ENCODE assay signal across 8 cellular contexts in the genomic region with DNA sequence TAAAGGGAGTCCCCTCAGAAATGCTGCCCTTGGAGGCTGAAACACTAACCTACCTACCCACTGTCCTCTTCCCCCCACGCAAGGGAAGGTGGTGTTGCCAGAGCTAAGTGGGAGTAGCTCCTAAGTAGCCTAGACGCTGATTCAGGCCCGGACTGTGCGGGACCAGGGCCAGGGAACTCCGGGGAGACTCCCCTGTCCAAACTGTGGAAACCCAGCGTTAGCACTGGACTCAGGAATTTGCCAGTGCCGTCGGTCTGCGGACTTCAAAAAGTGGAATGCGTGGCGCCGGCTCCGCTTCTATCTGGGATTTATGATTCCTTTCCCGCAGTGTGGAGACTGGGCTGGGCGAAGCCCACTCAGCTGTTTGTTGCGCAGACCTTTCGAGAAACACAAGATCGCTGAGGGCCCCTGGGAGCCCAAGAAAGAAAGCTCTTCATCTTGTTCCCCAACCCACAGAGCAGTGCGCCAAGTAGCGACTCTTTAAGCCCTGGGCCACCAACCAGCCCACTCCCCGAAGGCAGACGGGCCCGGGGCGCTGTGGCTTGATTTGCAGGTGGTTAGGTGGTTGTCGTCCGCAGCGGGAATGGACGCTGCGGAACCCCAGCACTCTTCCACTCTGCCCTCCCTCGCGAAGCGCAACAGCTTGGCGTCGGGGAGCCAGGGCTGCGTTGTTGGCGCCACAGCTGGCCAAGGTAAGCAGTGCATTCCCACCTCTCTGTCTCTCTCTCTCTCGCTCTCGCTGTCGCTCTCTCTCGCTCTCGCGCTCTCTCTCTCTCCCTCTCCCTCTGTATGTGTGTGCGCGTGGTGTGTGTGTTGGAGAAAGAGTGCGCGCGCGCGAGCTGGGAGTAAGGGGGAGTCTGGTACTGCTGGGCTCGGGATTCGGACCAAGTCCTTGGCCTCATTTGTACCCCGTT. TPM values are rescaled to one million over a fixed set of nuclear protein-coding genes. Genes with fewer than 3 reads are reported as not detected.
DNase-seq lines count a peak whose midpoint lies in the region; ATAC-seq and TF ChIP-seq lines count a peak whose summit lies in the region.

No MANE protein-coding gene starts in this region.

- H3K27ac ChIP-seq in heart right ventricle = no peak overlapping the region
- no peak overlapping the region for H3K27ac ChIP-seq in prostate gland
- H3K27ac ChIP-seq in urinary bladder (ENCODE audit: low read depth) = no peak overlapping the region

- H3K4me1 ChIP-seq in heart right ventricle (peaks cover 0 to 25% (median 6%) of the 10 kb centered on the region in 9 donors), prostate gland (replicated peaks) (no peaks in the 10 kb centered on the region), urinary bladder (ENCODE audit: insufficient read depth) (no peaks in the 10 kb centered on the region)

- H3K36me3 ChIP-seq in heart right ventricle (no peaks in the 10 kb centered on the region), prostate gland (no peaks in the 10 kb centered on the region), urinary bladder (ENCODE audit: insufficient read depth) (no peaks in the 10 kb centered on the region)

- H3K9me3 ChIP-seq in heart right ventricle (no peaks in the 10 kb centered on the region), prostate gland (no peaks in the 10 kb centered on the region)

- peaks cover 66% of the 10 kb centered on the region for H3K27me3 Mint-ChIP-seq in activated naive CD4-positive, alpha-beta T cell treated with anti-CD3 and anti-CD28 coated beads, Interleukin-2, amount 10 ng/mL, durations not matched to agents 7 days and 5 days

- TF ChIP-seq CTCF in heart right ventricle (IDR thresholded peaks at IDR 0.05) (peak in 5 of 9 donors; percentile 25 to 47 (median 40)), prostate gland (IDR thresholded peaks at IDR 0.05) (peak in 2 of 4 experiments; percentile 45 to 47)

- TF ChIP-seq POLR2A in GM19193 (IDR thresholded peaks at IDR 0.05; ENCODE audit: extremely low read depth, insufficient read depth, insufficient read length) = peak; percentile 39
- no peak for TF ChIP-seq POLR2A in prostate gland (IDR thresholded peaks at IDR 0.05)

- no peaks in the 10 kb centered on the region for H3K9me3 Mint-ChIP-seq in activated naive CD4-positive, alpha-beta T cell treated with anti-CD3 and anti-CD28 coated beads, Interleukin-2, amount 10 ng/mL, durations not matched to agents 7 days and 5 days

- peaks cover 32% of the 10 kb centered on the region for H3K4me1 Mint-ChIP-seq in activated naive CD4-positive, alpha-beta T cell treated with anti-CD3 and anti-CD28 coated beads, Interleukin-2, amount 10 ng/mL, durations not matched to agents 7 days and 5 days

- DNase-seq in AG20443 (ENCODE audit: low spot score) (peak; percentile 15), OCI-M1 (lab: John Stamatoyannopoulos, UW) (peak; percentile 89), heart right ventricle (peak; percentile 31 to 36), prostate gland (ENCODE audit: low spot score) (peak; percentile 56)
- peak; percentile 81 for DNase-seq in activated naive CD4-positive, alpha-beta T cell treated with anti-CD3 and anti-CD28 coated beads, Interleukin-2, amount 10 ng/mL, durations not matched to agents 7 days and 5 days

- CTCF ChIA-PET in activated naive CD4-positive, alpha-beta T cell treated with anti-CD3 and anti-CD28 coated beads, Interleukin-2, amount 10 ng/mL, durations not matched to agents 7 days and 5 days (lab: Charles Lee) = interaction anchor here (0.7 to 1.1 kb wide), 6 partner anchors 9 to 95 kb away, joined by 3 to 5 read pairs (median 4); a partner anchor contains a TSS

- ATAC-seq in HG03432 (IDR thresholded peaks at IDR 0.05; ENCODE audit: unreplicated experiment) (peak; percentile 98), heart right ventricle (peak; percentile 54 to 88 (median 82))

- peak overlapping the region; percentile 83 for H3K27ac Mint-ChIP-seq in activated naive CD4-positive, alpha-beta T cell treated with anti-CD3 and anti-CD28 coated beads, Interleukin-2, amount 10 ng/mL, durations not matched to agents 7 days and 5 days

- H3K36me3 Mint-ChIP-seq in activated naive CD4-positive, alpha-beta T cell treated with anti-CD3 and anti-CD28 coated beads, Interleukin-2, amount 10 ng/mL, durations not matched to agents 7 days and 5 days = no peaks in the 10 kb centered on the region

- H3K4me3 Mint-ChIP-seq in activated naive CD4-positive, alpha-beta T cell treated with anti-CD3 and anti-CD28 coated beads, Interleukin-2, amount 10 ng/mL, durations not matched to agents 7 days and 5 days = peak overlapping the region; percentile 75

- 1 to 2% methylated on average over 49 to 52 of the region's 52 CpGs for WGBS in heart right ventricle, 2 donors
- 3% methylated on average over 29 of the region's 52 CpGs for WGBS in prostate gland
- 1% methylated on average over 52 of the region's 52 CpGs for WGBS in urinary bladder

- H3K4me3 ChIP-seq in heart right ventricle (peak overlapping the region in 9 of 10 donors; percentile 9 to 55 (median 42)), prostate gland (peak overlapping the region in 1 of 2 donors; percentile 10), urinary bladder (ENCODE audit: low read depth, low read length) (peak overlapping the region; percentile 22)

- H3K27me3 ChIP-seq in heart right ventricle (peaks cover 0 to 93% (median 23%) of the 10 kb centered on the region in 7 donors), prostate gland (replicated peaks; ENCODE audit: insufficient read depth) (no peaks in the 10 kb centered on the region)

- intact Hi-C loops in heart right ventricle (cut with DNase I) (loop anchor here in 1 of 10 donors (2.0 kb wide), 1 partner anchor 58 kb away; a partner anchor contains a TSS), prostate gland (cut with DNase I) (no loop called here)

RNA-seq across cellular contexts. Expression of a gene that starts 2.0 kb away (rescaled TPM):
- 1 to 10 TPM in 1 of 10 donors, under 1 TPM in 8, not detected in 1; 0.09 to 1.3 (median 0.33) TPM for total RNA-seq in heart right ventricle
- polyA plus RNA-seq in heart right ventricle = under 1 TPM; 0.15 to 0.16 TPM
- total RNA-seq in prostate gland = under 1 TPM; 0.18 to 0.62 TPM
- total RNA-seq in urinary bladder = 1.3 TPM
- polyA plus RNA-seq in urinary bladder = 3.2 TPM

RNA-seq across cellular contexts. Expression of a gene that starts 52.7 kb away (rescaled TPM):
- total RNA-seq in heart right ventricle (1 to 10 TPM in 2 of 10 donors, under 1 TPM in 6, not detected in 2; 0.11 to 4.6 (median 0.72) TPM), prostate gland (under 1 TPM in 1 of 2 donors, not detected in 1; 0.50 TPM), urinary bladder (9.9 TPM)
- polyA plus RNA-seq in heart right ventricle (not detected), urinary bladder (not detected)

RNA-seq across cellular contexts. Expression of a gene that starts 58.6 kb away (rescaled TPM):
- total RNA-seq in heart right ventricle = 1 to 10 TPM; 5.2 to 8.5 (median 6.6) TPM
- polyA plus RNA-seq in heart right ventricle = 1 to 10 TPM; 1.8 to 2.5 TPM
- total RNA-seq in prostate gland = 10 to 100 TPM; 20.5 to 21.3 TPM
- total RNA-seq in urinary bladder = 28.1 TPM
- 4.9 TPM for polyA plus RNA-seq in urinary bladder

Comparison
In these comparisons a context has a peak if more than half of its experiments do, and no peak if none do; other contexts are left out.
1. DNase-seq: peak in every context shown above with its lines; median percentile 89 in OCI-M1; 81 in activated naive CD4-positive, alpha-beta T cell treated with anti-CD3 and anti-CD28 coated beads, Interleukin-2, amount 10 ng/mL, durations not matched to agents 7 days and 5 days; 56 in prostate gland; 34 in heart right ventricle; 15 in AG20443.